In genomic region chr1:23341829-23342697, GRCh38 we compare ENCODE assay signal across 8 cellular contexts. TPM values are rescaled to one million over a fixed set of nuclear protein-coding genes. Genes with fewer than 3 reads are reported as not detected.
A peak's percentile ranks its signal among the peaks of the same experiment; 100 is the strongest.
DNase-seq lines count a peak whose midpoint lies in the region; FAIRE-seq and TF ChIP-seq lines count a peak whose summit lies in the region.

No MANE protein-coding gene starts in this region.

- peaks cover 5% of the 10 kb centered on the region for H3K9me3 ChIP-seq in mesodermal cell (ENCODE audit: control insufficient read depth, low read length)

- in situ Hi-C loops in astrocyte of the cerebellum (cut with HindIII; ENCODE audit: low sequenced_read_pairs): no loop called here

- TF ChIP-seq CTCF in AG09309 (IDR thresholded peaks at IDR 0.05; ENCODE audit: control insufficient read depth, insufficient read depth, low read depth, low read length, missing control alignments): no peak
- TF ChIP-seq CTCF in astrocyte of the cerebellum (IDR thresholded peaks at IDR 0.05; ENCODE audit: low read depth, low read length, missing control alignments): no peak

- no peak for DNase-seq in AG09309 (ENCODE audit: low read depth)
- peak; percentile 59 for DNase-seq in Jurkat, Clone E6-1 (ENCODE audit: low read depth, low spot score)
- no peak for DNase-seq in astrocyte of the cerebellum (ENCODE audit: low read depth)
- no peak for DNase-seq in H54 (ENCODE audit: insufficient read length, low spot score)
- DNase-seq in Ammon's horn (ENCODE audit: low spot score): no peak
- DNase-seq in C1 segment of cervical spinal cord (lab: John Stamatoyannopoulos, UW): no peak
- DNase-seq in stimulated activated CD4-positive, alpha-beta T cell treated with anti-CD3 and anti-CD28 coated beads, Interleukin-12 subunit alpha, Interleukin-12 subunit beta, amount 100 ng/mL, for 4 hours: no peak

- H3K4me1 ChIP-seq in mesodermal cell (ENCODE audit: control insufficient read depth, insufficient read depth, low read length, poor library complexity, severe bottlenecking): peaks cover 11% of the 10 kb centered on the region

- WGBS in mesodermal cell (ENCODE audit: insufficient coverage in 2 of 2), 2 experiments: 31 to 43% methylated on average over 2 of the region's 10 CpGs

- TF ChIP-seq POLR2A in H54 (IDR thresholded peaks at IDR 0.05; ENCODE audit: low read depth, low read length): no peak

- H3K27ac ChIP-seq in mesodermal cell (ENCODE audit: low read depth, low read length, severe bottlenecking): no peak overlapping the region

- peaks cover 36% of the 10 kb centered on the region for H3K36me3 ChIP-seq in mesodermal cell (ENCODE audit: control insufficient read depth, insufficient read depth, low read length)

- no peak for FAIRE-seq in H54 (lab: Jason Lieb, UNC)

- peak overlapping the region; percentile 71 for H3K4me3 ChIP-seq in AG09309 (ENCODE audit: control insufficient read depth, low read depth, low read length)
- H3K4me3 ChIP-seq in Jurkat, Clone E6-1 (ENCODE audit: low read length): peak overlapping the region; percentile 65
- H3K4me3 ChIP-seq in astrocyte of the cerebellum (ENCODE audit: low read depth, low read length): peak overlapping the region; percentile 85
- peak overlapping the region; percentile 88 for H3K4me3 ChIP-seq in mesodermal cell (ENCODE audit: extremely low read depth, insufficient read depth, low read length, poor library complexity, severe bottlenecking)

RNA-seq across cellular contexts. Expression of gene HNRNPR, which starts 2.0 kb away (rescaled TPM):
- polyA plus RNA-seq in Jurkat, Clone E6-1 (2012; ENCODE audit: insufficient read depth, insufficient read length): 299 TPM
- 129 TPM for polyA plus RNA-seq in mesodermal cell (2013, experiment 1 of 2)
- 145 TPM for polyA plus RNA-seq in mesodermal cell (2013, experiment 2 of 2)

RNA-seq across cellular contexts. Expression of gene ZNF436, which starts 27.6 kb away (rescaled TPM):
- polyA plus RNA-seq in Jurkat, Clone E6-1 (2012; ENCODE audit: insufficient read depth, insufficient read length): 6.7 TPM
- 8.3 TPM for polyA plus RNA-seq in mesodermal cell (2013, experiment 1 of 2)
- polyA plus RNA-seq in mesodermal cell (2013, experiment 2 of 2): 7.2 TPM
